In the genomic region with DNA sequence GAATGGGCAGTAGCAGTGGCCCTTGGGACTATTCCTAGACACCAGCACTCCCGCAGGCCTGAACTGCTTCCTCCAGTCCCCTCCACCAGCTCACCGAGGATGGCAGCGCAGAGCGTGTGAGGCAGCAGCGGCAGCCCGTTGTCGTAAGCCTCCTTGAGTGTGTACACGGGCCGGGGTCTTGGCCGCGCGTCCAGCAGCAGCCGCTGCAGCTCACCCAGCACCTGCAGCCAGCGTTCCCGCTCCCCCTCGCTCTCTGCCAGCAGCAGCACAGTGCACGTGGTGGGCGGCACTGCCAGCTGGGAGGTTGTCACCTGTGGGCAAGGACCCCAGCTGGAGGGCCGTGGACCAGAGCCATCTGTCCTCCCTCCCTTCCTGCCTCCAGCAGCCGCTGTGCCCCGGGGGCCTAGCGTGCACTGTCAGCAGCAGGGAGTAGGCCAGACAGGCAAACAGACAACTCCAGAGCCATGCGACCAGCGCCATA, we compare ENCODE assay signal across 19 cellular contexts. TPM values are rescaled to one million over a fixed set of nuclear protein-coding genes. Genes with fewer than 3 reads are reported as not detected.
A peak's percentile ranks its signal among the peaks of the same experiment; 100 is the strongest.
DNase-seq lines count a peak whose midpoint lies in the region; ATAC-seq and TF ChIP-seq lines count a peak whose summit lies in the region.
"Had no signal": no experiment of that assay in that cellular context is flagged by ENCODE, and none has a peak within 500 bp of the region (broad histone marks: within the 10 kb centered on the region; RNA-seq: fewer than 3 reads in every experiment).

No MANE protein-coding gene starts in this region.

- H2AFZ ChIP-seq in neuronal stem cell (ENCODE audit: low read length), result peak overlapping the region; percentile 22

- no peak for ATAC-seq in Right ventricle myocardium inferior
- ATAC-seq in right cardiac atrium, result no peak
- no peak for ATAC-seq in GM21786 (IDR thresholded peaks at IDR 0.05; ENCODE audit: unreplicated experiment)
- ATAC-seq: GM12878, K562 had no signal

- peak overlapping the region; percentile 53 for H3K4ac ChIP-seq in neuronal stem cell (ENCODE audit: low read length)

- POLR2A ChIA-PET in RWPE1 (lab: Yijun Ruan, JAX; ENCODE audit: low non-redundant PET), result no interaction called here

- peak overlapping the region; percentile 56 for H3K14ac ChIP-seq in neuronal stem cell (ENCODE audit: low read length)

- no peak overlapping the region for H2BK15ac ChIP-seq in neuronal stem cell (ENCODE audit: low read length)

- H4K8ac ChIP-seq in neuronal stem cell (ENCODE audit: low read depth, low read length), result no peak overlapping the region

- TF ChIP-seq CTCF in RWPE1 (conservative IDR thresholded peaks at IDR 0.05; ENCODE audit: low read depth), result no peak

- peak overlapping the region; percentile 85 for H4K91ac ChIP-seq in neuronal stem cell (ENCODE audit: low read depth, low read length, poor library complexity)

- CTCF ChIA-PET in RWPE1 (lab: Yijun Ruan, JAX), result no interaction called here

- H3K23ac ChIP-seq in neuronal stem cell (ENCODE audit: low read depth, low read length, poor library complexity), result peak overlapping the region; percentile 89

- H3K9me3 ChIP-seq in right cardiac atrium (ENCODE audit: control insufficient read depth, low read length) (no peaks in the 10 kb centered on the region), neuronal stem cell (replicated peaks in 1 of 2; ENCODE audit: control insufficient read depth in 2 of 2, insufficient read depth in 1 of 2, low read depth in 1 of 2, low read length in 2 of 2) (no peaks in the 10 kb centered on the region)
- H3K9me3 ChIP-seq: SJSA1 had no signal

- H3K9ac ChIP-seq in neuronal stem cell (ENCODE audit: low read depth, low read length, poor library complexity), result peak overlapping the region; percentile 44

- H3K4me3 ChIP-seq in right cardiac atrium (ENCODE audit: low read length), result no peak overlapping the region
- no peak overlapping the region for H3K4me3 ChIP-seq in neuronal stem cell (ENCODE audit: low read length in 2 of 2)
- H3K4me3 ChIP-seq: GM12878, K562, SJSA1 had no signal

- no peak overlapping the region for H3K4me2 ChIP-seq in neuronal stem cell (ENCODE audit: insufficient read depth, low read length, poor library complexity, severe bottlenecking)

- H3K4me1 ChIP-seq in right cardiac atrium (ENCODE audit: control insufficient read depth, insufficient read depth, low read length) (no peaks in the 10 kb centered on the region), neuronal stem cell (ENCODE audit: control insufficient read depth in 2 of 2, insufficient read depth in 1 of 2, low read depth in 1 of 2, low read length in 2 of 2) (peaks cover 0 to 1% of the 10 kb centered on the region in 2 donors)

- DNase-seq in Right ventricle myocardium inferior (ENCODE audit: missing footprints), result peak; percentile 55
- no peak for DNase-seq in right cardiac atrium
- DNase-seq in RWPE1 (ENCODE audit: low spot score), result no peak
- no peak for DNase-seq in neuronal stem cell (ENCODE audit: low spot score)
- DNase-seq in stimulated activated CD8-positive, alpha-beta memory T cell treated with anti-CD3 and anti-CD28 coated beads, Interleukin-4, amount 100 ng/mL, for 48 hours, result no peak
- no peak for DNase-seq in middle frontal gyrus (ENCODE audit: extremely low spot score, low spot score)
- DNase-seq: CD4-positive, CD25-positive, alpha-beta regulatory T cell; DND-41; H7; MM.1S; NCI-H1048; NCI-H2081 treated with DMSO at 0.1 percent for 48 hours; NCI-H510A; NCI-H774; NK-92 treated with Interleukin-12 subunit alpha and Interleukin-12 subunit beta, amount 100 ng/mL, for 24 hours had no signal

- no peaks in the 10 kb centered on the region for H3K79me1 ChIP-seq in neuronal stem cell (ENCODE audit: low read depth, low read length)

- peak overlapping the region; percentile 64 for H3K18ac ChIP-seq in neuronal stem cell (ENCODE audit: low read length)

- no peaks in the 10 kb centered on the region for H3K36me3 ChIP-seq in neuronal stem cell (replicated peaks in 1 of 2; ENCODE audit: control insufficient read depth in 2 of 2, insufficient read depth in 2 of 2, low read length in 2 of 2)
- H3K36me3 ChIP-seq: SJSA1 had no signal

- peak overlapping the region; percentile 82 for H2BK5ac ChIP-seq in neuronal stem cell (ENCODE audit: low read length)

- peak overlapping the region; percentile 68 for H2AK5ac ChIP-seq in neuronal stem cell (ENCODE audit: low read depth, low read length)

- H2BK12ac ChIP-seq in neuronal stem cell (ENCODE audit: low read length), result peak overlapping the region; percentile 22

- 85% methylated on average over 24 of the region's 24 CpGs for WGBS in right cardiac atrium
- no CpG with 5 or more reads among the region's 24 CpGs for WGBS in neuronal stem cell (ENCODE audit: extremely low coverage in 2 of 2, insufficient read length in 2 of 2, insufficient replicate concordance in 1 of 2), 2 donors

- H3K27me3 ChIP-seq in right cardiac atrium (ENCODE audit: control insufficient read depth, insufficient read depth), result no peaks in the 10 kb centered on the region
- H3K27me3 ChIP-seq in neuronal stem cell (ENCODE audit: control insufficient read depth in 3 of 3, insufficient read depth in 3 of 3, low read depth in 1 of 3, low read length in 3 of 3), result peaks cover 0 to 44% (median 0%) of the 10 kb centered on the region in 3 experiments
- H3K27me3 ChIP-seq: SJSA1 had no signal

- H3K27ac ChIP-seq in right cardiac atrium (ENCODE audit: low read length) (no peak overlapping the region), RWPE1 (peak overlapping the region; percentile 99; the same call in 1 of the 2 replicates), neuronal stem cell (replicated peaks; ENCODE audit: low read length) (no peak overlapping the region)
- H3K27ac ChIP-seq: SJSA1 had no signal

- H2BK120ac ChIP-seq in neuronal stem cell (ENCODE audit: low read depth, low read length), result no peak overlapping the region

- intact Hi-C loops in Right ventricle myocardium inferior (cut with DNase I) (no loop called here), right cardiac atrium (cut with DNase I) (no loop called here)

RNA-seq across cellular contexts. Expression of a gene that starts 13.0 kb away (rescaled TPM):
- total RNA-seq in Right ventricle myocardium inferior, result 0.16 TPM
- total RNA-seq in right cardiac atrium, result 1 to 10 TPM in 1 of 4 donors, under 1 TPM in 3; 0.39 to 2.3 (median 0.78) TPM
- 0.36 TPM for polyA plus RNA-seq in right cardiac atrium
- polyA plus RNA-seq in neuronal stem cell (2013, experiment 1 of 2), result 1.1 TPM
- polyA plus RNA-seq in neuronal stem cell (2013, experiment 2 of 2), result 1.1 TPM

RNA-seq across cellular contexts. Expression of a gene that starts 21.1 kb away (rescaled TPM):
- total RNA-seq in Right ventricle myocardium inferior, result 8.4 TPM
- 10 to 100 TPM in 2 of 4 donors, 1 to 10 TPM in 2; 9.6 to 11.7 (median 10.1) TPM for total RNA-seq in right cardiac atrium
- polyA plus RNA-seq in right cardiac atrium, result 10.1 TPM
- 59.7 TPM for polyA plus RNA-seq in neuronal stem cell (2013, experiment 1 of 2)
- polyA plus RNA-seq in neuronal stem cell (2013, experiment 2 of 2), result 59.7 TPM

RNA-seq across cellular contexts. Expression of a gene that starts 28.4 kb away (rescaled TPM):
- total RNA-seq in Right ventricle myocardium inferior (11.3 TPM), right cardiac atrium (10 to 100 TPM in 3 of 4 donors, 1 to 10 TPM in 1; 8.7 to 11.7 (median 11.0) TPM)
- polyA plus RNA-seq in right cardiac atrium, result 11.0 TPM
- 11.1 TPM for polyA plus RNA-seq in neuronal stem cell (2013, experiment 1 of 2)
- polyA plus RNA-seq in neuronal stem cell (2013, experiment 2 of 2), result 11.6 TPM

RNA-seq across cellular contexts. Expression of a gene that starts 47.0 kb away (rescaled TPM):
- total RNA-seq in Right ventricle myocardium inferior (56.0 TPM), right cardiac atrium (10 to 100 TPM; 23.4 to 35.3 (median 31.4) TPM)
- polyA plus RNA-seq in right cardiac atrium, result 20.8 TPM
- 24.4 TPM for polyA plus RNA-seq in neuronal stem cell (2013, experiment 1 of 2)
- 23.3 TPM for polyA plus RNA-seq in neuronal stem cell (2013, experiment 2 of 2)

RNA-seq across cellular contexts. Expression of a gene that starts 53.1 kb away (rescaled TPM):
- total RNA-seq in Right ventricle myocardium inferior (172 TPM), right cardiac atrium (100 to 1,000 TPM; 188 to 203 (median 197) TPM)
- 72.8 TPM for polyA plus RNA-seq in right cardiac atrium
- 214 TPM for polyA plus RNA-seq in neuronal stem cell (2013, experiment 1 of 2)
- 215 TPM for polyA plus RNA-seq in neuronal stem cell (2013, experiment 2 of 2)
